13 cellular contexts compared by ENCODE assay signal in genomic region chr11:69001301-69002081, GRCh38. TPM values are rescaled to one million over a fixed set of nuclear protein-coding genes. Genes with fewer than 3 reads are reported as not detected.
A peak's percentile ranks its signal among the peaks of the same experiment; 100 is the strongest.
DNase-seq lines count a peak whose midpoint lies in the region; ATAC-seq and TF ChIP-seq lines count a peak whose summit lies in the region.
"Had no signal": no experiment of that assay in that cellular context is flagged by ENCODE, and none has a peak within 500 bp of the region (broad histone marks: within the 10 kb centered on the region; RNA-seq: fewer than 3 reads in every experiment).

No MANE protein-coding gene starts in this region.

- H3K9me3 ChIP-seq in ascending aorta, result no peaks in the 10 kb centered on the region
- no peaks in the 10 kb centered on the region for H3K9me3 ChIP-seq in gastroesophageal sphincter
- no peaks in the 10 kb centered on the region for H3K9me3 ChIP-seq in neuronal stem cell (replicated peaks in 1 of 2; ENCODE audit: control insufficient read depth in 2 of 2, insufficient read depth in 1 of 2, low read depth in 1 of 2, low read length in 2 of 2)
- no peaks in the 10 kb centered on the region for H3K9me3 ChIP-seq in tibial artery
- H3K9me3 ChIP-seq: pancreas had no signal

- TF ChIP-seq CTCF in ascending aorta (IDR thresholded peaks at IDR 0.05) (no peak), gastroesophageal sphincter (IDR thresholded peaks at IDR 0.05) (no peak), tibial artery (IDR thresholded peaks at IDR 0.05) (no peak)

- H3K79me1 ChIP-seq in neuronal stem cell (ENCODE audit: low read depth, low read length), result no peaks in the 10 kb centered on the region

- H3K4me3 ChIP-seq in ascending aorta (no peak overlapping the region), gastroesophageal sphincter (no peak overlapping the region), neuronal stem cell (ENCODE audit: low read length in 2 of 2) (no peak overlapping the region), tibial artery (no peak overlapping the region)
- H3K4me3 ChIP-seq: K562, lung, pancreas had no signal

- H3K27ac ChIP-seq in ascending aorta (peak overlapping the region; percentile 82 to 95), gastroesophageal sphincter (peak overlapping the region; percentile 88 to 99 (median 98)), neuronal stem cell (replicated peaks; ENCODE audit: low read length) (no peak overlapping the region), tibial artery (peak overlapping the region; percentile 91 to 93)

- intact Hi-C loops in ascending aorta (cut with DNase I) (loop anchor here (1.0 to 10.0 kb wide), 5 partner anchors 10 to 293 kb away; partner anchors contain the start of genes MYEOV and TPCN2), tibial artery (cut with DNase I; ENCODE audit: low total_unique reads) (loop anchor here (10.0 kb wide), 1 partner anchor 77 kb away; no protein-coding TSS in a partner anchor)

- no peak overlapping the region for H2AFZ ChIP-seq in neuronal stem cell (ENCODE audit: low read length)

- DNase-seq in ascending aorta (ENCODE audit: low spot score in 2 of 2) (peak in 1 of 2 donors; percentile 64), neuronal stem cell (ENCODE audit: low spot score) (no peak), tibial artery (peak in 1 of 2 donors; percentile 65), epidermal melanocyte (ENCODE audit: insufficient read length, low spot score) (no peak), 8988T (no peak), NCI-H2196 treated with DMSO at 0.1 percent for 48 hours (lab: John Stamatoyannopoulos, UW; ENCODE audit: unreplicated experiment) (no peak)
- no peak for DNase-seq in activated T-cell treated with anti-CD3 and anti-CD28 coated beads, Interleukin-2, amount 50 U/mL, for 1 hour
- DNase-seq: activated CD8-positive, alpha-beta memory T cell treated with anti-CD3 and anti-CD28 coated beads, Interleukin-2, amount 10 ng/mL, durations not matched to agents 7 days and 5 days; NCI-H187 had no signal

- no peak for ATAC-seq in gastroesophageal sphincter
- ATAC-seq: activated CD8-positive, alpha-beta memory T cell treated with anti-CD3 and anti-CD28 coated beads, Interleukin-2, amount 10 ng/mL, durations not matched to agents 7 days and 5 days had no signal

- TF ChIP-seq POLR2A in gastroesophageal sphincter (IDR thresholded peaks at IDR 0.05), result peak in 1 of 2 donors; percentile 10

- H3K23ac ChIP-seq in neuronal stem cell (ENCODE audit: low read depth, low read length, poor library complexity), result no peak overlapping the region

- no peak overlapping the region for H2AK5ac ChIP-seq in neuronal stem cell (ENCODE audit: low read depth, low read length)

- H4K91ac ChIP-seq in neuronal stem cell (ENCODE audit: low read depth, low read length, poor library complexity), result no peak overlapping the region

- H3K36me3 ChIP-seq in ascending aorta (peaks cover 37 to 38% of the 10 kb centered on the region in 2 donors), gastroesophageal sphincter (peaks cover 0 to 37% of the 10 kb centered on the region in 2 donors), neuronal stem cell (replicated peaks in 1 of 2; ENCODE audit: control insufficient read depth in 2 of 2, insufficient read depth in 2 of 2, low read length in 2 of 2) (no peaks in the 10 kb centered on the region), tibial artery (peaks cover 29 to 37% (median 32%) of the 10 kb centered on the region in 3 donors)
- H3K36me3 ChIP-seq: pancreas had no signal

- H3K18ac ChIP-seq in neuronal stem cell (ENCODE audit: low read length), result no peak overlapping the region

- H3K4me2 ChIP-seq in neuronal stem cell (ENCODE audit: insufficient read depth, low read length, poor library complexity, severe bottlenecking), result no peak overlapping the region

- TF ChIP-seq EP300 in gastroesophageal sphincter (IDR thresholded peaks at IDR 0.05), result no peak

- H2BK12ac ChIP-seq in neuronal stem cell (ENCODE audit: low read length), result peak overlapping the region; percentile 33

- no peak overlapping the region for H3K4ac ChIP-seq in neuronal stem cell (ENCODE audit: low read length)

- H3K4me1 ChIP-seq in ascending aorta (peaks cover 30 to 60% of the 10 kb centered on the region in 2 donors), gastroesophageal sphincter (peaks cover 4 to 92% (median 75%) of the 10 kb centered on the region in 3 donors), neuronal stem cell (ENCODE audit: control insufficient read depth in 2 of 2, insufficient read depth in 1 of 2, low read depth in 1 of 2, low read length in 2 of 2) (no peaks in the 10 kb centered on the region), tibial artery (peaks cover 17 to 90% (median 75%) of the 10 kb centered on the region in 4 donors)
- H3K4me1 ChIP-seq: pancreas had no signal

- H2BK5ac ChIP-seq in neuronal stem cell (ENCODE audit: low read length), result no peak overlapping the region

- no peak overlapping the region for H2BK120ac ChIP-seq in neuronal stem cell (ENCODE audit: low read depth, low read length)

- no peak overlapping the region for H3K14ac ChIP-seq in neuronal stem cell (ENCODE audit: low read length)

- 8 to 43% methylated on average over 5 to 7 of the region's 23 CpGs for WGBS in gastroesophageal sphincter (ENCODE audit: low coverage in 1 of 2), 2 donors
- no CpG with 5 or more reads among the region's 23 CpGs for WGBS in neuronal stem cell (ENCODE audit: extremely low coverage in 2 of 2, insufficient read length in 2 of 2, insufficient replicate concordance in 1 of 2), 2 donors

- peak overlapping the region; percentile 38 for H3K9ac ChIP-seq in neuronal stem cell (ENCODE audit: low read depth, low read length, poor library complexity)

- H2BK15ac ChIP-seq in neuronal stem cell (ENCODE audit: low read length), result no peak overlapping the region

- no peaks in the 10 kb centered on the region for H3K27me3 ChIP-seq in ascending aorta
- H3K27me3 ChIP-seq in gastroesophageal sphincter, result no peaks in the 10 kb centered on the region
- H3K27me3 ChIP-seq in neuronal stem cell (ENCODE audit: control insufficient read depth in 3 of 3, insufficient read depth in 3 of 3, low read depth in 1 of 3, low read length in 3 of 3), result peaks cover 0 to 36% (median 0%) of the 10 kb centered on the region in 3 experiments
- no peaks in the 10 kb centered on the region for H3K27me3 ChIP-seq in tibial artery
- H3K27me3 ChIP-seq: pancreas had no signal

- no peak overlapping the region for H4K8ac ChIP-seq in neuronal stem cell (ENCODE audit: low read depth, low read length)

RNA-seq across cellular contexts. Expression of gene MRGPRF, which starts 11.6 kb away (rescaled TPM):
- total RNA-seq in ascending aorta, result 209 TPM
- total RNA-seq in gastroesophageal sphincter, result 100 to 1,000 TPM in 3 of 4 donors, 10 to 100 TPM in 1; 88.9 to 213 (median 165) TPM
- polyA plus RNA-seq in neuronal stem cell (2013, experiment 1 of 2), result 2.2 TPM
- polyA plus RNA-seq in neuronal stem cell (2013, experiment 2 of 2), result 2.0 TPM
- total RNA-seq: activated CD8-positive, alpha-beta memory T cell treated with anti-CD3 and anti-CD28 coated beads, Interleukin-2, amount 10 ng/mL, durations not matched to agents 7 days and 5 days; K562 had no signal
- polyA plus RNA-seq: K562 had no signal

RNA-seq across cellular contexts. Expression of gene MRGPRD, which starts 20.7 kb away (rescaled TPM):
- total RNA-seq in ascending aorta (not detected), gastroesophageal sphincter (1 to 10 TPM in 2 of 4 donors, not detected in 2; 2.9 to 5.4 TPM)
- 0.04 TPM for polyA plus RNA-seq in neuronal stem cell (2013, experiment 1 of 2)
- not detected for polyA plus RNA-seq in neuronal stem cell (2013, experiment 2 of 2)
- total RNA-seq: activated CD8-positive, alpha-beta memory T cell treated with anti-CD3 and anti-CD28 coated beads, Interleukin-2, amount 10 ng/mL, durations not matched to agents 7 days and 5 days; K562; lung; pancreas had no signal
- polyA plus RNA-seq: K562, lung, pancreas had no signal

RNA-seq across cellular contexts. Expression of gene TPCN2, which starts 47.2 kb away (rescaled TPM):
- total RNA-seq in ascending aorta (24.9 TPM), gastroesophageal sphincter (10 to 100 TPM; 16.8 to 33.8 (median 28.3) TPM)
- polyA plus RNA-seq in neuronal stem cell (2013, experiment 1 of 2), result 4.3 TPM
- 4.3 TPM for polyA plus RNA-seq in neuronal stem cell (2013, experiment 2 of 2)
